ENCODE assay signal across 21 cellular contexts in genomic region chr13:102291587-102292218, GRCh38.
A peak's percentile ranks its signal among the peaks of the same experiment; 100 is the strongest.
DNase-seq lines count a peak whose midpoint lies in the region; ATAC-seq and TF ChIP-seq lines count a peak whose summit lies in the region.
"Had no signal": no experiment of that assay in that cellular context is flagged by ENCODE, and none has a peak within 500 bp of the region (broad histone marks: within the 10 kb centered on the region; RNA-seq: fewer than 3 reads in every experiment).

No MANE protein-coding gene starts in this region.

- no peak overlapping the region for H2BK20ac ChIP-seq in IMR-90 (ENCODE audit: low read depth, low read length)

- no peak overlapping the region for H4K91ac ChIP-seq in IMR-90 (ENCODE audit: insufficient read depth, low read depth, low read length)

- no peak for TF ChIP-seq CTCF in IMR-90 (conservative IDR thresholded peaks at IDR 0.05; ENCODE audit: low read depth, low read length)
- no peak for TF ChIP-seq CTCF in cardiac fibroblast (IDR thresholded peaks at IDR 0.05; ENCODE audit: low read depth, low read length)

- H3K4me3 ChIP-seq in IMR-90 (ENCODE audit: insufficient read depth, low read depth, low read length), result no peak overlapping the region
- no peak overlapping the region for H3K4me3 ChIP-seq in cardiac fibroblast (replicated peaks in 1 of 2; ENCODE audit: low read depth in 2 of 2, low read length in 2 of 2)
- H3K4me3 ChIP-seq: adrenal gland, gastroesophageal sphincter, transverse colon had no signal

- no peaks in the 10 kb centered on the region for H3K36me3 ChIP-seq in IMR-90 (ENCODE audit: control insufficient read depth, insufficient read depth, low read length)
- H3K36me3 ChIP-seq: adrenal gland, gastroesophageal sphincter, transverse colon had no signal

- 72% methylated on average over 3 of the region's 7 CpGs; no CpG with 5 or more reads in 1 of the 2 experiments for WGBS in IMR-90 (ENCODE audit: extremely low coverage in 2 of 2, insufficient read length in 1 of 2), 2 experiments

- H2AFZ ChIP-seq in IMR-90 (replicated peaks; ENCODE audit: low read length, poor library complexity), result no peak overlapping the region

- POLR2A ChIA-PET in IMR-90 (lab: Charles Lee; ENCODE audit: unreplicated experiment), result no interaction called here

- 0 out of 2 replicates have a peak overlapping the region, but pooled peaks have one; percentile 72 for H2AK5ac ChIP-seq in IMR-90 (ENCODE audit: low read depth, low read length)

- no TSS peak for BruUV-seq in IMR-90 (replicated peaks; lab: Mats Ljungman, UMichigan)

- no peak overlapping the region for H3K14ac ChIP-seq in IMR-90 (replicated peaks; ENCODE audit: low read depth, low read length)

- H4K5ac ChIP-seq in IMR-90 (ENCODE audit: low read depth, low read length), result no peak overlapping the region

- ATAC-seq in IMR-90 (ENCODE audit: low read depth) (peak; percentile 57), GM21737 (IDR thresholded peaks at IDR 0.05; ENCODE audit: unreplicated experiment) (no peak)
- ATAC-seq: gastroesophageal sphincter, HCT116 had no signal

- H3K79me1 ChIP-seq in IMR-90 (ENCODE audit: low read depth in 1 of 2, low read length in 2 of 2), result no peaks in the 10 kb centered on the region

- no peak overlapping the region for H2BK15ac ChIP-seq in IMR-90 (ENCODE audit: low read depth, low read length)

- peak overlapping the region; percentile 33; the same call in 1 of the 2 replicates for H3K23ac ChIP-seq in IMR-90 (ENCODE audit: low read depth, low read length)

- H3K56ac ChIP-seq in IMR-90 (ENCODE audit: extremely low read depth, insufficient read depth, low read length), result no peak overlapping the region

- CTCF ChIA-PET in IMR-90 (lab: Yijun Ruan, JAX), result no interaction called here

- intact Hi-C loops in IMR-90 (cut with micrococcal nuclease), result no loop called here

- peaks cover 2% of the 10 kb centered on the region for H3K9me1 ChIP-seq in IMR-90 (ENCODE audit: insufficient read depth, low read length)

- no peak overlapping the region for H3K27ac ChIP-seq in IMR-90 (ENCODE audit: insufficient read depth, low read length)
- H3K27ac ChIP-seq: adrenal gland, gastroesophageal sphincter, KMS-11, transverse colon had no signal

- in situ Hi-C loops in IMR-90 (cut with MboI; ENCODE audit: low sequenced_read_pairs), result no loop called here

- H3K27me3 ChIP-seq in IMR-90 (ENCODE audit: control insufficient read depth, insufficient read depth, low read length), result peaks cover 3% of the 10 kb centered on the region; the same call in 1 of the 2 replicates
- H3K27me3 ChIP-seq: adrenal gland, gastroesophageal sphincter, transverse colon had no signal

- no peak overlapping the region for H2BK120ac ChIP-seq in IMR-90 (ENCODE audit: low read depth, low read length)

- H4K20me1 ChIP-seq in IMR-90 (ENCODE audit: insufficient read depth, low read length), result no peaks in the 10 kb centered on the region

- DNase-seq in A172 (ENCODE audit: low spot score), result peak; percentile 8
- peak; percentile 27 for DNase-seq in IMR-90
- DNase-seq in cardiac fibroblast (ENCODE audit: low read depth in 2 of 2), result peak; percentile 34 to 39
- DNase-seq in iris pigment epithelial cell (ENCODE audit: low read depth), result peak; percentile 74
- no peak for DNase-seq in NCI-H1694 (lab: John Stamatoyannopoulos, UW)
- no peak for DNase-seq in SIG-M5 (lab: John Stamatoyannopoulos, UW)
- DNase-seq in EL, result no peak
- DNase-seq: activated CD4-positive, alpha-beta T cell treated with anti-CD3 and anti-CD28 coated beads for 48 hours; activated CD8-positive, alpha-beta memory T cell treated with anti-CD3 and anti-CD28 coated beads, Interleukin-2, amount 50 U/mL, for 4 hours; activated effector memory CD4-positive, alpha-beta T cell treated with anti-CD3 and anti-CD28 coated beads, Interleukin-2, amount 50 U/mL, for 16 hours; adrenal gland; CD4-positive, CD25-positive, alpha-beta regulatory T cell; NCI-H1092; NCI-H2107; NCI-H524 treated with DMSO at 0.1 percent for 48 hours; retina; transverse colon had no signal

- H3K18ac ChIP-seq in IMR-90 (ENCODE audit: low read depth, low read length), result 0 out of 2 replicates have a peak overlapping the region, but pooled peaks have one; percentile 4

- no peaks in the 10 kb centered on the region for H3K9me3 ChIP-seq in IMR-90 (ENCODE audit: control insufficient read depth, insufficient read depth, low read length)
- H3K9me3 ChIP-seq: adrenal gland, gastroesophageal sphincter, transverse colon had no signal

- H4K8ac ChIP-seq in IMR-90 (ENCODE audit: low read depth in 2 of 2, low read length in 2 of 2), result no peak overlapping the region

- dilution Hi-C loops in IMR-90 (cut with HindIII; ENCODE audit: low sequenced_read_pairs, unreplicated experiment), result no loop called here

- no peak for TF ChIP-seq RAD21 in IMR-90 (IDR thresholded peaks at IDR 0.05; ENCODE audit: low read length)

- H2BK5ac ChIP-seq in IMR-90 (ENCODE audit: low read depth, low read length, poor library complexity, severe bottlenecking), result no peak overlapping the region

- H3K4me2 ChIP-seq in IMR-90 (ENCODE audit: low read depth, low read length), result no peak overlapping the region
- H3K4me2 ChIP-seq: KMS-11 had no signal

- no peak overlapping the region; the same call in 1 of the 2 replicates for H3K4ac ChIP-seq in IMR-90 (ENCODE audit: low read depth, low read length)

- H2AK9ac ChIP-seq in IMR-90 (replicated peaks; ENCODE audit: low read depth, low read length, poor library complexity), result no peak overlapping the region

- H3K4me1 ChIP-seq in IMR-90 (ENCODE audit: control insufficient read depth, insufficient read depth, low read length), result peaks cover 7% of the 10 kb centered on the region
- H3K4me1 ChIP-seq: adrenal gland had no signal

- H3K9ac ChIP-seq in IMR-90 (ENCODE audit: low read depth, low read length), result no peak overlapping the region
- H3K9ac ChIP-seq: KMS-11 had no signal

- TF ChIP-seq POLR2A in IMR-90 (IDR thresholded peaks at IDR 0.05; ENCODE audit: low read depth, low read length), result no peak

TF ChIP-seq in IMR-90, 13 proteins besides CTCF, POLR2A, EP300 and RAD21:
- TF ChIP-seq MAZ (IDR thresholded peaks at IDR 0.05; ENCODE audit: borderline replicate concordance, low read depth, low read length) (no peak), USF2 (IDR thresholded peaks at IDR 0.05; ENCODE audit: low read depth, low read length) (no peak), CEBPB (IDR thresholded peaks at IDR 0.05; ENCODE audit: low read depth, low read length) (no peak), MAFK (IDR thresholded peaks at IDR 0.05; ENCODE audit: low read depth, low read length) (peak; percentile 97), ELK1 (IDR thresholded peaks at IDR 0.05; ENCODE audit: borderline replicate concordance, low read depth, low read length) (no peak), RFX5 (IDR thresholded peaks at IDR 0.05; ENCODE audit: low read depth, low read length) (no peak), RCOR1 (IDR thresholded peaks at IDR 0.05; ENCODE audit: insufficient replicate concordance, low read length) (no peak), SMC3 (IDR thresholded peaks at IDR 0.05; ENCODE audit: low read depth, low read length) (no peak), MXI1 (IDR thresholded peaks at IDR 0.05; ENCODE audit: borderline replicate concordance, low read depth, low read length) (no peak), NFE2L2 (IDR thresholded peaks at IDR 0.05; ENCODE audit: low read depth, low read length) (peak; percentile 59; the same call in 1 of the 2 replicates), CHD1 (IDR thresholded peaks at IDR 0.05; ENCODE audit: low read depth, low read length) (no peak), FOS (IDR thresholded peaks at IDR 0.05; ENCODE audit: low read depth, low read length) (no peak)

Comparison
In these comparisons a context has a peak if more than half of its experiments do, and no peak if none do; other contexts are left out.
1. DNase-seq: peak in A172 (single experiment), IMR-90 (single experiment), cardiac fibroblast (2 of 2) and iris pigment epithelial cell (single experiment); none in NCI-H1694 (single experiment), SIG-M5 (single experiment) and EL (single experiment).